8 cellular contexts compared by ENCODE assay signal in the genomic region with DNA sequence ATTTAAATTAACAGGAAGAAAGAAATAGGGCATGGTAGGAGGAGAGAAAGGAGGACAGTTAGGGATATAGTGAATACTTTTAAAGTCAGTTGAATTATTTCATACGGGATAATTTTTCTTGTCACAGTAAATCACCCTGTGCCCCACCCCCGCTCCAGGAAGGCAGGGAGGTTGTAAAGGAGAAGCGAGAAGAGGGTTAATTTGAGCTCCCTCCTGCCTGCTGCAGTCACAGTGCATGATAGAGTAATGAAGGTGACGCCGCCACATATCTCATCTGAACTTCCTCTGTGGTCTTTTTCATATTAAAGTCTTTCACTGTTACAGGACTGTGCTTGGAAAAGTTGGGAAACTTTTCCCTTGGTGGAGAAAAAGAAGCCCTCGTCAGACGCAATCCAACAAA. TPM values are rescaled to one million over a fixed set of nuclear protein-coding genes. Genes with fewer than 3 reads are reported as not detected.
DNase-seq lines count a peak whose midpoint lies in the region; ATAC-seq and TF ChIP-seq lines count a peak whose summit lies in the region.

No MANE protein-coding gene starts in this region.

- ATAC-seq in CD8-positive, alpha-beta T cell, result peak; percentile 10
- ATAC-seq in effector memory CD8-positive, alpha-beta T cell (replicated peaks), result no peak
- no peak for ATAC-seq in natural killer cell

- no peaks in the 10 kb centered on the region for H3K36me3 ChIP-seq in CD8-positive, alpha-beta T cell (ENCODE audit: insufficient read depth, low read length)
- H3K36me3 ChIP-seq in NT2/D1 (ENCODE audit: insufficient read depth, insufficient read length, low read length), result no peaks in the 10 kb centered on the region

- H3K9ac ChIP-seq in NT2/D1 (ENCODE audit: insufficient read length, low read depth), result peak overlapping the region; percentile 42

- TF ChIP-seq CTCF in CD8-positive, alpha-beta T cell (IDR thresholded peaks at IDR 0.05), result no peak
- no peak for TF ChIP-seq CTCF in natural killer cell (IDR thresholded peaks at IDR 0.05)

- peak overlapping the region; percentile 81 for H3K4me3 ChIP-seq in CD8-positive, alpha-beta T cell (ENCODE audit: low read depth, low read length)
- peak overlapping the region; percentile 81 for H3K4me3 ChIP-seq in NT2/D1 (ENCODE audit: insufficient read length, low read depth)

- POLR2A ChIA-PET in CD8-positive, alpha-beta T cell (lab: Charles Lee), result interaction anchor here (0.6 to 1.6 kb wide), 5 partner anchors 9 to 504 kb away, joined by 3 to 7 read pairs (median 3); partner anchors contain the start of gene RFK

- H3K36me3 Mint-ChIP-seq in CD8-positive, alpha-beta T cell, result peaks cover 9% of the 10 kb centered on the region
- H3K36me3 Mint-ChIP-seq in effector memory CD8-positive, alpha-beta T cell (ENCODE audit: insufficient read depth), result peaks cover 10% of the 10 kb centered on the region
- H3K36me3 Mint-ChIP-seq in natural killer cell, result no peaks in the 10 kb centered on the region

- no peaks in the 10 kb centered on the region for H3K9me3 Mint-ChIP-seq in CD8-positive, alpha-beta T cell
- H3K9me3 Mint-ChIP-seq in effector memory CD8-positive, alpha-beta T cell, result no peaks in the 10 kb centered on the region
- no peaks in the 10 kb centered on the region for H3K9me3 Mint-ChIP-seq in natural killer cell

- peaks cover 46% of the 10 kb centered on the region for H3K4me1 Mint-ChIP-seq in CD8-positive, alpha-beta T cell (ENCODE audit: low read depth)
- peaks cover 16 to 22% of the 10 kb centered on the region in 2 donors for H3K4me1 Mint-ChIP-seq in effector memory CD8-positive, alpha-beta T cell (ENCODE audit: low read depth in 2 of 2)
- peaks cover 31 to 34% of the 10 kb centered on the region in 2 donors for H3K4me1 Mint-ChIP-seq in natural killer cell

- peak overlapping the region; percentile 85 for H3K27ac Mint-ChIP-seq in CD8-positive, alpha-beta T cell
- peak overlapping the region in 1 of 2 donors; percentile 69 for H3K27ac Mint-ChIP-seq in effector memory CD8-positive, alpha-beta T cell
- peak overlapping the region; percentile 76 to 91 for H3K27ac Mint-ChIP-seq in natural killer cell

- H3K4me3 Mint-ChIP-seq in CD8-positive, alpha-beta T cell, result peak overlapping the region; percentile 90
- H3K4me3 Mint-ChIP-seq in effector memory CD8-positive, alpha-beta T cell, result peak overlapping the region; percentile 87 to 89
- peak overlapping the region; percentile 92 for H3K4me3 Mint-ChIP-seq in natural killer cell

- H3K27me3 ChIP-seq in CD8-positive, alpha-beta T cell (ENCODE audit: insufficient read depth, low read length), result no peaks in the 10 kb centered on the region
- peaks cover 59% of the 10 kb centered on the region for H3K27me3 ChIP-seq in NT2/D1 (ENCODE audit: insufficient read depth, insufficient read length)

- CTCF ChIA-PET in CD8-positive, alpha-beta T cell (lab: Charles Lee), result interaction anchor here (0.9 to 2.6 kb wide), 3 partner anchors 23 to 202 kb away, joined by 3 to 13 read pairs (median 3); no protein-coding TSS in a partner anchor

- no peaks in the 10 kb centered on the region for H3K27me3 Mint-ChIP-seq in CD8-positive, alpha-beta T cell (ENCODE audit: low read depth)
- peaks cover 39 to 43% of the 10 kb centered on the region in 2 donors for H3K27me3 Mint-ChIP-seq in effector memory CD8-positive, alpha-beta T cell
- H3K27me3 Mint-ChIP-seq in natural killer cell (ENCODE audit: low read depth in 2 of 2), result peaks cover 42 to 63% of the 10 kb centered on the region in 2 donors

- DNase-seq in CD8-positive, alpha-beta T cell, result peak in 2 of 7 experiments; percentile 10 to 11
- DNase-seq in NT2/D1 (ENCODE audit: low read depth, low spot score) (no peak), natural killer cell (no peak), mucosa of gallbladder (ENCODE audit: low spot score) (no peak), RPMI8226 (no peak), UCSD-AML1 (lab: John Stamatoyannopoulos, UW; ENCODE audit: unreplicated experiment) (no peak)
- no peak for DNase-seq in effector memory CD8-positive, alpha-beta T cell
- no peak for DNase-seq in activated CD8-positive, alpha-beta memory T cell treated with anti-CD3 and anti-CD28 coated beads for 24 hours

- peak overlapping the region; percentile 60 for H3K27ac ChIP-seq in CD8-positive, alpha-beta T cell (ENCODE audit: low read depth, low read length)

- H3K4me1 ChIP-seq in CD8-positive, alpha-beta T cell (ENCODE audit: insufficient read depth, low read length), result peaks cover 15% of the 10 kb centered on the region
- H3K4me1 ChIP-seq in NT2/D1 (ENCODE audit: insufficient read depth, insufficient read length), result no peaks in the 10 kb centered on the region

- H3K9me3 ChIP-seq in CD8-positive, alpha-beta T cell (ENCODE audit: low read length), result no peaks in the 10 kb centered on the region
- no peaks in the 10 kb centered on the region for H3K9me3 ChIP-seq in NT2/D1 (ENCODE audit: insufficient read depth, low read length)

- intact Hi-C loops in CD8-positive, alpha-beta T cell (cut with DNase I, micrococcal nuclease), result loop anchor here in 1 of 2 experiments (5.0 kb wide), 1 partner anchor 937 kb away; the partner anchor contains the start of gene C9orf40
- intact Hi-C loops in natural killer cell (cut with micrococcal nuclease), result no loop called here

RNA-seq across cellular contexts. Expression of gene PCSK5, which starts 0.9 kb away (rescaled TPM):
- 10 to 100 TPM; 13.7 to 13.8 TPM for total RNA-seq in CD8-positive, alpha-beta T cell
- 10 to 100 TPM in 1 of 3 donors, 1 to 10 TPM in 2; 2.4 to 13.2 (median 5.7) TPM for total RNA-seq in natural killer cell
- 78.9 TPM for total RNA-seq in mucosa of gallbladder
